ENCODE assay signal across 8 cellular contexts in genomic region chr22:37229805-37230672, GRCh38. TPM values are rescaled to one million over a fixed set of nuclear protein-coding genes. Genes with fewer than 3 reads are reported as not detected.
DNase-seq lines count a peak whose midpoint lies in the region; ATAC-seq and TF ChIP-seq lines count a peak whose summit lies in the region.

No MANE protein-coding gene starts in this region.

- ATAC-seq in Panc1 (peak; percentile 66), right cardiac atrium (peak; percentile 46)
- peak; percentile 83 to 86 for ATAC-seq in activated T-cell treated with anti-CD3 and anti-CD28 coated beads, Interleukin-2, amount 50 U/mL, for 4 hours

- H3K27me3 ChIP-seq in Panc1 (ENCODE audit: control insufficient read depth, insufficient read depth, low read length) (no peaks in the 10 kb centered on the region), right cardiac atrium (ENCODE audit: control insufficient read depth, insufficient read depth) (no peaks in the 10 kb centered on the region)

- TF ChIP-seq CTCF in CD14-positive monocyte (IDR thresholded peaks at IDR 0.05) (no peak), Panc1 (IDR thresholded peaks at IDR 0.05) (no peak)

- in situ Hi-C loops in Panc1 (cut with HindIII; ENCODE audit: low pct_unique_long_range_greater_than_20kb, low sequenced_read_pairs) (no loop called here), ACHN (cut with HindIII; ENCODE audit: low pct_ligation_motif_present, low pct_unique_long_range_greater_than_20kb, low sequenced_read_pairs) (no loop called here)

- WGBS in right cardiac atrium, result 55% methylated on average over 8 of the region's 8 CpGs

- peak overlapping the region; percentile 55 to 80 for H3K4me3 Mint-ChIP-seq in CD14-positive monocyte
- H3K4me3 Mint-ChIP-seq in activated T-cell treated with anti-CD3 and anti-CD28 coated beads, Interleukin-2, amount 50 U/mL, for 4 hours, result peak overlapping the region; percentile 67

- H3K9me3 ChIP-seq in Panc1 (ENCODE audit: control insufficient read depth, insufficient read depth, low read depth, low read length) (no peaks in the 10 kb centered on the region), right cardiac atrium (ENCODE audit: control insufficient read depth, low read length) (no peaks in the 10 kb centered on the region)

- H3K36me3 Mint-ChIP-seq in CD14-positive monocyte, result peaks cover 67 to 87% of the 10 kb centered on the region in 2 donors
- peaks cover 36% of the 10 kb centered on the region for H3K36me3 Mint-ChIP-seq in activated T-cell treated with anti-CD3 and anti-CD28 coated beads, Interleukin-2, amount 50 U/mL, for 4 hours (ENCODE audit: insufficient read depth)

- H3K36me3 ChIP-seq in Panc1 (ENCODE audit: control insufficient read depth, insufficient read depth, low read length), result no peaks in the 10 kb centered on the region

- CTCF ChIA-PET in Panc1 (lab: Charles Lee), result interaction anchor here (1.4 to 1.5 kb wide), 2 partner anchors 13 to 31 kb away, joined by 3 to 4 read pairs; no protein-coding TSS in a partner anchor

- peak overlapping the region; percentile 59; the same call in 1 of the 2 replicates for H3K27ac ChIP-seq in Panc1 (ENCODE audit: low read length)
- H3K27ac ChIP-seq in right cardiac atrium (ENCODE audit: low read length), result no peak overlapping the region

- peak overlapping the region; percentile 96 to 99 (median 97) for H3K27ac Mint-ChIP-seq in CD14-positive monocyte

- H3K4me1 ChIP-seq in Panc1 (ENCODE audit: control insufficient read depth, insufficient read depth, low read length) (peaks cover 21% of the 10 kb centered on the region), right cardiac atrium (ENCODE audit: control insufficient read depth, insufficient read depth, low read length) (no peaks in the 10 kb centered on the region)

- DNase-seq in CD14-positive monocyte (ENCODE audit: low spot score) (peak; percentile 95), HCEC 1CT (peak; percentile 15), Panc1 (ENCODE audit: low read depth, low spot score) (no peak), right cardiac atrium (peak in 2 of 3 donors; percentile 74 to 78), ACHN (no peak), dedifferentiated amniotic fluid mesenchymal stem cell (ENCODE audit: extremely low spot score) (no peak)
- DNase-seq in activated T-cell treated with anti-CD3 and anti-CD28 coated beads, Interleukin-2, amount 50 U/mL, for 4 hours, result peak; percentile 87
- peak; percentile 88 to 89 for DNase-seq in stimulated activated CD8-positive, alpha-beta memory T cell treated with anti-CD3 and anti-CD28 coated beads, Interleukin-15, amount 100 ng/mL, for 48 hours (ENCODE audit: low read depth in 2 of 2)

- POLR2A ChIA-PET in Panc1 (lab: Charles Lee), result no interaction called here

- peaks cover 86% of the 10 kb centered on the region for H3K4me1 Mint-ChIP-seq in CD14-positive monocyte
- H3K4me1 Mint-ChIP-seq in activated T-cell treated with anti-CD3 and anti-CD28 coated beads, Interleukin-2, amount 50 U/mL, for 4 hours (ENCODE audit: low read depth), result peaks cover 88% of the 10 kb centered on the region

- no peaks in the 10 kb centered on the region for H3K9me3 Mint-ChIP-seq in CD14-positive monocyte
- H3K9me3 Mint-ChIP-seq in activated T-cell treated with anti-CD3 and anti-CD28 coated beads, Interleukin-2, amount 50 U/mL, for 4 hours, result no peaks in the 10 kb centered on the region

- H3K27me3 Mint-ChIP-seq in CD14-positive monocyte (ENCODE audit: low read depth in 3 of 3), result peaks cover 0 to 3% (median 0%) of the 10 kb centered on the region in 3 donors
- no peaks in the 10 kb centered on the region for H3K27me3 Mint-ChIP-seq in activated T-cell treated with anti-CD3 and anti-CD28 coated beads, Interleukin-2, amount 50 U/mL, for 4 hours (ENCODE audit: low read depth)

- intact Hi-C loops in CD14-positive monocyte (cut with micrococcal nuclease) (loop anchor here in 1 of 2 donors (1.0 kb wide), 1 partner anchor 12 kb away; no protein-coding TSS in a partner anchor), Panc1 (cut with micrococcal nuclease; ENCODE audit: unreplicated experiment) (no loop called here), right cardiac atrium (cut with DNase I) (no loop called here)

- BruUV-seq in Panc1 (replicated peaks; lab: Mats Ljungman, UMichigan), result no TSS peak

- no peak overlapping the region for H3K4me3 ChIP-seq in Panc1 (ENCODE audit: low read depth in 2 of 2, low read length in 2 of 2)
- H3K4me3 ChIP-seq in right cardiac atrium (ENCODE audit: low read length), result no peak overlapping the region

RNA-seq across cellular contexts. Expression of gene RAC2, which starts 14.0 kb away (rescaled TPM):
- 100 to 1,000 TPM; 360 to 529 TPM for polyA plus RNA-seq in CD14-positive monocyte
- 1.5 TPM for total RNA-seq in Panc1 (2021; ENCODE audit: unreplicated experiment)
- 0.55 TPM for polyA plus RNA-seq in Panc1 (2012; ENCODE audit: insufficient read length)
- total RNA-seq in activated T-cell treated with anti-CD3 and anti-CD28 coated beads, Interleukin-2, amount 50 U/mL, for 4 hours, result 100 to 1,000 TPM; 388 to 432 (median 395) TPM
- total RNA-seq in right cardiac atrium, result 1 to 10 TPM; 3.6 to 8.6 (median 5.7) TPM
- 1.8 TPM for polyA plus RNA-seq in right cardiac atrium

RNA-seq across cellular contexts. Expression of gene SSTR3, which starts 17.8 kb away (rescaled TPM):
- polyA plus RNA-seq in CD14-positive monocyte (not detected), right cardiac atrium (not detected)
- total RNA-seq in Panc1 (2021; ENCODE audit: unreplicated experiment) (0.08 TPM), right cardiac atrium (not detected)
- polyA plus RNA-seq in Panc1 (2012; ENCODE audit: insufficient read length), result not detected
- 1 to 10 TPM; 1.7 to 2.3 (median 1.9) TPM for total RNA-seq in activated T-cell treated with anti-CD3 and anti-CD28 coated beads, Interleukin-2, amount 50 U/mL, for 4 hours

RNA-seq across cellular contexts. Expression of gene C1QTNF6, which starts 42.0 kb away (rescaled TPM):
- polyA plus RNA-seq in CD14-positive monocyte (under 1 TPM; 0.14 to 0.24 TPM), right cardiac atrium (2.0 TPM)
- total RNA-seq in Panc1 (2021; ENCODE audit: unreplicated experiment) (25.0 TPM), right cardiac atrium (1 to 10 TPM; 2.8 to 3.3 (median 2.8) TPM)
- polyA plus RNA-seq in Panc1 (2012; ENCODE audit: insufficient read length), result 24.0 TPM
- total RNA-seq in activated T-cell treated with anti-CD3 and anti-CD28 coated beads, Interleukin-2, amount 50 U/mL, for 4 hours, result 1 to 10 TPM in 2 of 3 donors, under 1 TPM in 1; 0.96 to 2.4 (median 1.2) TPM

RNA-seq across cellular contexts. Expression of gene CYTH4, which starts 52.3 kb away (rescaled TPM):
- 10 to 100 TPM; 51.0 to 70.0 TPM for polyA plus RNA-seq in CD14-positive monocyte
- total RNA-seq in Panc1 (2021; ENCODE audit: unreplicated experiment), result 1.3 TPM
- polyA plus RNA-seq in Panc1 (2012; ENCODE audit: insufficient read length), result 1.6 TPM
- total RNA-seq in activated T-cell treated with anti-CD3 and anti-CD28 coated beads, Interleukin-2, amount 50 U/mL, for 4 hours, result 10 to 100 TPM in 1 of 3 donors, 1 to 10 TPM in 2; 9.0 to 10.9 (median 9.7) TPM
- 1 to 10 TPM; 5.1 to 7.0 (median 5.9) TPM for total RNA-seq in right cardiac atrium
- 2.6 TPM for polyA plus RNA-seq in right cardiac atrium

Comparison
In these comparisons a context has a peak if more than half of its experiments do, and no peak if none do; other contexts are left out.
1. DNase-seq: peak in CD14-positive monocyte (single experiment), HCEC 1CT (single experiment), activated T-cell treated with anti-CD3 and anti-CD28 coated beads, Interleukin-2, amount 50 U/mL, for 4 hours (single experiment), right cardiac atrium (2 of 3) and stimulated activated CD8-positive, alpha-beta memory T cell treated with anti-CD3 and anti-CD28 coated beads, Interleukin-15, amount 100 ng/mL, for 48 hours (2 of 2); none in Panc1 (single experiment), ACHN (single experiment) and dedifferentiated amniotic fluid mesenchymal stem cell (single experiment).
2. RNA of gene RAC2, which starts 14.0 kb away (total RNA-seq): 388 to 432 TPM in activated T-cell treated with anti-CD3 and anti-CD28 coated beads, Interleukin-2, amount 50 U/mL, for 4 hours; 3.6 to 8.6 TPM in right cardiac atrium and 1.5 TPM in Panc1 (single experiment); every median in the first group is over 10 times any median in the second.
3. Peak in every context shown above with its lines, with median percentiles within 50 percentile points of each other: ATAC-seq.